In the genomic region with DNA sequence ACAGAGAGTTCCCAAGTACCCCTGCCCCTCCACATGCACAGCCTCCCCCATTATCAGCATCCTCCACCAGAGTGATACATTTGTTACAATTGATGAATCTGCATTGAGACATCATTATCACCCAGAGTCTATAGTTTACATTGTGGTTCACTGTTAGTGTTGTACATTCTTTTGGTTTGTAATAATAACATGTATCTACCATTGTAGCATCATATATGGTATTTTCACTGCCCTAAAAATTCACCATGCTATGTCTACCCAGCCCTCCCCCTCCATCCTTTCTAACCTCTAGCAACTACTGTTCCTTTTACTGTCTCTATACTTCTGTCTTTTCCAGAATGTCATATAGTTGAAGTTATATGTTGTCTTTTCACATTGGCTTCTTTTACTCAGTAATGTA, we compare ENCODE assay signal across 6 cellular contexts.
"Had no signal": no experiment of that assay in that cellular context is flagged by ENCODE, and none has a peak within 500 bp of the region (broad histone marks: within the 10 kb centered on the region; RNA-seq: fewer than 3 reads in every experiment).

No MANE protein-coding gene starts in this region.

- H3K9ac ChIP-seq: GM23248 had no signal

- H3K4me3 Mint-ChIP-seq: IgD-negative memory B cell had no signal

- DNase-seq: GM23248, GOT3, H7, KBM-7 had no signal

- H3K4me3 ChIP-seq: GM23248, HAP-1 had no signal

- H3K36me3 ChIP-seq: HAP-1 had no signal

- H3K36me3 Mint-ChIP-seq: IgD-negative memory B cell had no signal

- H3K27ac ChIP-seq: GM23248 had no signal

- H3K27me3 Mint-ChIP-seq: IgD-negative memory B cell had no signal

- H2AFZ ChIP-seq: GM23248 had no signal

- H3K9me3 ChIP-seq: HAP-1 had no signal

- H3K4me1 Mint-ChIP-seq: IgD-negative memory B cell had no signal
